ENCODE assay signal across 29 cellular contexts in the genomic region with DNA sequence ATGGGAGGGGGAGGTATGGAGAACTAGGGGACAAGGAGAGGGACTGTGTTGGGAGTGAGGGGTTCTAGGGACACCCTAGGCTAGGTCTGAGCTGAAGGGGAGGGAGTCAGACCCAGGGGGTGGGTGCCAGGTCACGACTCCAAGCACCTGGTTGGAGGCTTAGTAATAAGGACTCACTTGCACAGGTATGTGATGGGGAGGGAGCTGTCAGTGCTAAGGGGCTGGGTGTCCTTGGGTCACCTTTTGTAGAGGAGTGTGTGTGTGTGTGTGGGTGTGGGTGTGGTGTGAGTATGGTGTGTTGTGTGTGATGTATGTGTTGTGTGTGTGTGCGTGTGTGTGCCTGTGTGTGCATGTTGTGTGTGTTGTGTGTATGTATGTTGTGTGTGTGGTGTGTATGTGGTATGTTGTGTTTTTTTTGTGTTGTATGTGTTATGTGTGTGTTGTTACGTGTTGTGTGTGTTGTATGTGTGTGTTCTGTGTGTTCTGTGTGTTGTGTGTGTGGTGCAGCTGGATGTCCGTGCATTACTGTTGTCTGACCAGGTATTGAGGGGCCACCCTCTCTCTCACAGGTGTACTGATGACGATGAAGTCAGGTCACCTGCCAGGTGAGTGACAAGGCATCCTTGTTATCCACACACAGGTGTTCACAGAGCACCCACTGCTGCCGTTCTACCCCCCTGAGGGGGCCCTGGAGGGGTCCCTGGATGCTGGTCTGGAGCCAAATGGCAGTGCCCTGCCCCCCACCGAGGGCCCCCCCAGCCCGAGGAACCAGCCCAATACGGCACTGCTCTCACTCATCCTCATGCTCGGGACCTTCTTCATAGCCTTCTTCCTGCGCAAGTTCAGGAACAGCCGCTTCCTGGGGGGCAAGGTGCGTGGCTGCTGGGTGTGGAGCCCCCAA. TPM values are rescaled to one million over a fixed set of nuclear protein-coding genes. Genes with fewer than 3 reads are reported as not detected.
DNase-seq lines count a peak whose midpoint lies in the region; ATAC-seq, FAIRE-seq and TF ChIP-seq lines count a peak whose summit lies in the region.
"Had no signal": no experiment of that assay in that cellular context is flagged by ENCODE, and none has a peak within 500 bp of the region (broad histone marks: within the 10 kb centered on the region; RNA-seq: fewer than 3 reads in every experiment).

No MANE protein-coding gene starts in this region.

- peaks cover 10% of the 10 kb centered on the region for H3K36me3 Mint-ChIP-seq in type B pancreatic cell
- H3K36me3 Mint-ChIP-seq: IgD-negative memory B cell, natural killer cell, WTC11 had no signal

- no peak overlapping the region for H3K4me3 Mint-ChIP-seq in type B pancreatic cell
- H3K4me3 Mint-ChIP-seq: activated T-cell treated with anti-CD3 and anti-CD28 coated beads, Interleukin-2, amount 50 U/mL, for 4 hours; CD4-positive, alpha-beta T cell; effector memory CD8-positive, alpha-beta T cell; IgD-negative memory B cell; natural killer cell; WTC11 had no signal

- H3K9me3 Mint-ChIP-seq in type B pancreatic cell: no peaks in the 10 kb centered on the region
- H3K9me3 Mint-ChIP-seq: activated T-cell treated with anti-CD3 and anti-CD28 coated beads, Interleukin-2, amount 50 U/mL, for 4 hours; CD4-positive, alpha-beta T cell; effector memory CD8-positive, alpha-beta T cell; natural killer cell; WTC11 had no signal

- 50 to 65% (median 63%) methylated on average over 8 to 13 of the region's 13 CpGs for WGBS in heart left ventricle, 4 donors

- no peaks in the 10 kb centered on the region for H3K27me3 ChIP-seq in heart left ventricle
- H3K27me3 ChIP-seq: SJCRH30, upper lobe of right lung had no signal

- DNase-seq in heart left ventricle (no peak), Right ventricle myocardium superior (no peak), H54 (ENCODE audit: insufficient read length, low spot score) (peak; percentile 1), frontal cortex (ENCODE audit: low spot score in 2 of 2) (peak; percentile 2 to 7), type B pancreatic cell (ENCODE audit: extremely low spot score, unreplicated experiment) (peak; percentile 52), T-helper 2 cell (no peak), DMS153 treated with DMSO at 0.1 percent for 48 hours (lab: John Stamatoyannopoulos, UW; ENCODE audit: unreplicated experiment) (no peak)
- DNase-seq: activated CD4-positive, alpha-beta T cell treated with anti-CD3 and anti-CD28 coated beads, Interleukin-2, amount 50 U/mL, for 1 hour; activated gamma-delta T cell treated with Interleukin-2 at 50 U/mL for 16 hours; activated T-cell treated with anti-CD3 and anti-CD28 coated beads, Interleukin-2, amount 50 U/mL, for 4 hours; central memory CD4-positive, alpha-beta T cell; effector memory CD8-positive, alpha-beta T cell; HCEC 1CT; kidney glomerular epithelial cell; mucosa of descending colon; natural killer cell; NCI-H1048; NCI-H2107; occipital lobe; stimulated activated naive CD4-positive, alpha-beta T cell; upper lobe of right lung had no signal

- no peaks in the 10 kb centered on the region for H3K9me3 ChIP-seq in heart left ventricle
- H3K9me3 ChIP-seq: A549, mucosa of descending colon, SJCRH30, upper lobe of right lung had no signal

- ATAC-seq in heart left ventricle (no peak), Right ventricle myocardium superior (ENCODE audit: poor library complexity) (no peak), HG03460 (IDR thresholded peaks at IDR 0.05; ENCODE audit: unreplicated experiment) (no peak)
- ATAC-seq: activated T-cell treated with anti-CD3 and anti-CD28 coated beads, Interleukin-2, amount 50 U/mL, for 4 hours; effector memory CD8-positive, alpha-beta T cell; mucosa of descending colon; upper lobe of right lung had no signal

- H3K4me1 Mint-ChIP-seq in type B pancreatic cell (ENCODE audit: unreplicated experiment): peaks cover 5% of the 10 kb centered on the region

- no peak for TF ChIP-seq POLR2A in heart left ventricle (IDR thresholded peaks at IDR 0.05)
- TF ChIP-seq POLR2A in H54 (IDR thresholded peaks at IDR 0.05; ENCODE audit: low read depth, low read length): no peak

- FAIRE-seq in H54 (lab: Jason Lieb, UNC) (no peak), frontal cortex (lab: Jason Lieb, UNC) (no peak)
- FAIRE-seq: A549, D721Med, RCC 7860 had no signal

- H3K27ac Mint-ChIP-seq in type B pancreatic cell: no peak overlapping the region
- H3K27ac Mint-ChIP-seq: CD4-positive, alpha-beta T cell; IgD-negative memory B cell; natural killer cell; WTC11 had no signal

- H3K4me3 ChIP-seq in heart left ventricle: no peak overlapping the region
- H3K4me3 ChIP-seq: A549, mucosa of descending colon, SJCRH30, upper lobe of right lung had no signal

- H3K27ac ChIP-seq in heart left ventricle: peak overlapping the region in 9 of 12 donors; percentile 17 to 98 (median 75)
- H3K27ac ChIP-seq: A549, SJCRH30, upper lobe of right lung had no signal

- H3K4me1 ChIP-seq in heart left ventricle: peaks cover 0 to 77% (median 11%) of the 10 kb centered on the region in 12 donors
- H3K4me1 ChIP-seq: SJCRH30, upper lobe of right lung had no signal

- H3K36me3 ChIP-seq in heart left ventricle: peaks cover 0 to 50% (median 0%) of the 10 kb centered on the region in 9 donors
- H3K36me3 ChIP-seq: SJCRH30, upper lobe of right lung had no signal

- intact Hi-C loops in heart left ventricle (cut with DNase I): loop anchor here in 3 of 10 donors (5.0 to 10.0 kb wide), 3 partner anchors 70 to 212 kb away; no protein-coding TSS in a partner anchor
- intact Hi-C loops in Right ventricle myocardium superior (cut with DNase I): no loop called here

- no peaks in the 10 kb centered on the region for H3K27me3 Mint-ChIP-seq in type B pancreatic cell

- TF ChIP-seq CTCF in heart left ventricle (IDR thresholded peaks at IDR 0.05): no peak
- TF ChIP-seq CTCF in type B pancreatic cell (conservative IDR thresholded peaks at IDR 0.05): no peak

RNA-seq across cellular contexts. Expression of gene SLC4A3, which starts 9.8 kb away (rescaled TPM):
- 100 to 1,000 TPM; 249 to 507 (median 428) TPM for total RNA-seq in heart left ventricle
- polyA plus RNA-seq in heart left ventricle: 100 to 1,000 TPM; 236 to 250 TPM
- total RNA-seq in Right ventricle myocardium superior: 503 TPM
- 31.8 TPM for total RNA-seq in frontal cortex
- 8.0 and 15.8 TPM in 2 replicates for total RNA-seq in type B pancreatic cell (ENCODE audit: low replicate concordance)
- polyA plus RNA-seq: IgD-negative memory B cell had no signal

RNA-seq across cellular contexts. Expression of gene STK11IP, which starts 39.5 kb away (rescaled TPM):
- total RNA-seq in heart left ventricle (10 to 100 TPM in 7 of 9 donors, 1 to 10 TPM in 2; 7.3 to 24.1 (median 13.9) TPM), Right ventricle myocardium superior (15.6 TPM), frontal cortex (13.0 TPM), type B pancreatic cell (ENCODE audit: low replicate concordance) (30.7 and 42.5 TPM in 2 replicates)
- polyA plus RNA-seq in heart left ventricle: 10 to 100 TPM; 14.9 to 15.6 TPM

Comparison
In these comparisons a context has a peak if more than half of its experiments do, and no peak if none do; other contexts are left out.
1. DNase-seq: peak in H54 (single experiment), frontal cortex (2 of 2) and type B pancreatic cell (single experiment); none in heart left ventricle (0 of 5), Right ventricle myocardium superior (single experiment), T-helper 2 cell (0 of 5) and DMS153 treated with DMSO at 0.1 percent for 48 hours (single experiment).